Comparison of ENCODE assay signal across 25 cellular contexts in the genomic region with DNA sequence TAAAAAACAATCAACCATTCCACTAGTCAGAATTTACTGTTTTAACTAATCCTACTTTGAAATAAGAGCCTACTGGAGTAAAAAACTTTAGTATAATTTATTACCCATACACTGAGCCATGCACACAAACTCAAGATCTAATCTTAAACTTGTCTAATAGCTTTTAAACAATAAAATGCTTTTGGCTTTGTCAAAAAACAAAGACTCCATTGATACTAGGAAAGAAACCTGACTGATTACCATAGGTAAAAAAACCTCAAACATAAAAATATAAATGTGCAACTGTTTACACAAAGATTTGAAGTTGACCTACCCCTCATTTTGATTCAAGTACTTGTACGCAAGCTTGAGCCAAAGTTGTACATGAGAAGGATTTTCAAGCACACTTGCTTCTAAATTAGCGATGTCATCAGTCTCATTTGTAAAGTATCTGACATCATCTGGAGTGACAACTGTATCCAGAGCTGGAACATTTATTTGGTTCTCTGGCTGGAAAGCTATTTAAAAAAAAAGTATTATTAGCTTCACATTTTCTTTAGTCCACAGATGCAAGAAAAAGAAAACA. TPM values are rescaled to one million over a fixed set of nuclear protein-coding genes. Genes with fewer than 3 reads are reported as not detected.
DNase-seq lines count a peak whose midpoint lies in the region; ATAC-seq, FAIRE-seq and TF ChIP-seq lines count a peak whose summit lies in the region.
"Had no signal": no experiment of that assay in that cellular context is flagged by ENCODE, and none has a peak within 500 bp of the region (broad histone marks: within the 10 kb centered on the region; RNA-seq: fewer than 3 reads in every experiment).

No MANE protein-coding gene starts in this region.

- DNase-seq in DMS79 treated with DMSO at 0.1 percent for 48 hours (lab: John Stamatoyannopoulos, UW): peak; percentile 0
- DNase-seq in NCI-H1105 treated with DMSO at 0.1 percent for 48 hours (lab: John Stamatoyannopoulos, UW): peak; percentile 61
- DNase-seq in bronchial epithelial cell (ENCODE audit: low read depth): peak; percentile 23
- peak; percentile 35 for DNase-seq in myocyte (ENCODE audit: low read depth)
- no peak for DNase-seq in activated CD4-positive, alpha-beta T cell treated with anti-CD3 and anti-CD28 coated beads, Interleukin-2, amount 50 U/mL, for 1 hour
- DNase-seq in body of pancreas: no peak
- DNase-seq in SW480 (ENCODE audit: low spot score): no peak
- DNase-seq: activated CD4-positive, alpha-beta T cell treated with anti-CD3 and anti-CD28 coated beads for 36 hours; activated CD8-positive, alpha-beta memory T cell treated with anti-CD3 and anti-CD28 coated beads for 24 hours; activated naive CD4-positive, alpha-beta T cell; activated T-cell treated with anti-CD3 and anti-CD28 coated beads, Interleukin-2, amount 50 U/mL, for 1 hour; Calu3; kidney; NCI-H1048; NCI-H2029; NK-92 treated with Interleukin-12 subunit alpha and Interleukin-12 subunit beta, amount 100 ng/mL, for 24 hours; SHP77 treated with DMSO at 0.1 percent for 48 hours; stimulated activated CD4-positive, alpha-beta T cell treated with anti-CD3 and anti-CD28 coated beads, Interleukin-2, amount 100 ng/mL, for 24 hours; T-cell; uterus had no signal

- TF ChIP-seq POLR2A in body of pancreas (IDR thresholded peaks at IDR 0.05): no peak

- no peak overlapping the region for H3K27ac ChIP-seq in body of pancreas
- H3K27ac ChIP-seq: prostate gland, suprapubic skin, uterus had no signal

- FAIRE-seq in bronchial epithelial cell (lab: Jason Lieb, UNC): no peak

- H3K4me3 ChIP-seq in bronchial epithelial cell (ENCODE audit: low read depth, low read length) (no peak overlapping the region), body of pancreas (no peak overlapping the region)
- H3K4me3 ChIP-seq: cardiac muscle cell, HAP-1, prostate gland, suprapubic skin, uterus had no signal

- TF ChIP-seq CTCF in bronchial epithelial cell (IDR thresholded peaks at IDR 0.05; ENCODE audit: insufficient read depth, low read length, severe bottlenecking) (no peak), body of pancreas (IDR thresholded peaks at IDR 0.05) (no peak)

- peaks cover 7% of the 10 kb centered on the region for H3K4me1 ChIP-seq in body of pancreas
- H3K4me1 ChIP-seq: prostate gland, suprapubic skin, uterus had no signal

- WGBS in body of pancreas, 2 donors: 59 to 65% methylated on average over 2 of the region's 2 CpGs

- H3K9me3 ChIP-seq in body of pancreas: no peaks in the 10 kb centered on the region
- H3K9me3 ChIP-seq: HAP-1, neutrophil, prostate gland, suprapubic skin, uterus had no signal

- ATAC-seq in body of pancreas: no peak
- ATAC-seq: activated CD4-positive, alpha-beta T cell treated with anti-CD3 and anti-CD28 coated beads for 36 hours; T-cell had no signal

- intact Hi-C loops in body of pancreas (cut with DNase I): no loop called here

- H3K36me3 ChIP-seq in bronchial epithelial cell (ENCODE audit: control insufficient read depth, insufficient read depth, low read length) (peaks cover 10% of the 10 kb centered on the region), body of pancreas (replicated peaks in 1 of 2; ENCODE audit: insufficient read depth in 1 of 2, low read depth in 2 of 2) (peaks cover 0 to 49% of the 10 kb centered on the region in 2 donors)
- H3K36me3 ChIP-seq: uterus had no signal

- H3K27me3 ChIP-seq in bronchial epithelial cell (ENCODE audit: control insufficient read depth, insufficient read depth, low read length) (no peaks in the 10 kb centered on the region), body of pancreas (no peaks in the 10 kb centered on the region)
- H3K27me3 ChIP-seq: cardiac muscle cell, neutrophil, suprapubic skin, uterus had no signal

RNA-seq across cellular contexts. Expression of a gene that starts 36.1 kb away (rescaled TPM):
- total RNA-seq in bronchial epithelial cell (22.1 and 23.0 TPM in 2 replicates), myocyte (16.7 and 24.9 TPM in 2 replicates), body of pancreas (100 to 1,000 TPM in 1 of 2 donors, 10 to 100 TPM in 1; 36.1 to 116 TPM)
- 17.0 TPM for polyA plus RNA-seq in myocyte (2012)

RNA-seq across cellular contexts. Expression of a gene that starts 36.6 kb away (rescaled TPM):
- total RNA-seq in bronchial epithelial cell (2.6 and 4.2 TPM in 2 replicates), myocyte (10.6 and 11.8 TPM in 2 replicates), body of pancreas (10 to 100 TPM in 1 of 2 donors, under 1 TPM in 1; 0.99 to 15.0 TPM)
- 3.8 TPM for polyA plus RNA-seq in myocyte (2012)

RNA-seq across cellular contexts. Expression of a gene that starts 58.4 kb away (rescaled TPM):
- total RNA-seq in bronchial epithelial cell (37.6 and 40.3 TPM in 2 replicates), myocyte (44.0 and 55.0 TPM in 2 replicates), body of pancreas (10 to 100 TPM; 11.2 to 16.6 TPM)
- 25.9 TPM for polyA plus RNA-seq in myocyte (2012)

Comparison
In these comparisons a context has a peak if more than half of its experiments do, and no peak if none do; other contexts are left out.
1. DNase-seq: peak in DMS79 treated with DMSO at 0.1 percent for 48 hours (single experiment), NCI-H1105 treated with DMSO at 0.1 percent for 48 hours (single experiment), bronchial epithelial cell (single experiment) and myocyte (single experiment); none in activated CD4-positive, alpha-beta T cell treated with anti-CD3 and anti-CD28 coated beads, Interleukin-2, amount 50 U/mL, for 1 hour (single experiment), body of pancreas (0 of 4) and SW480 (single experiment).